ENCODE assay signal across 28 cellular contexts in the genomic region with DNA sequence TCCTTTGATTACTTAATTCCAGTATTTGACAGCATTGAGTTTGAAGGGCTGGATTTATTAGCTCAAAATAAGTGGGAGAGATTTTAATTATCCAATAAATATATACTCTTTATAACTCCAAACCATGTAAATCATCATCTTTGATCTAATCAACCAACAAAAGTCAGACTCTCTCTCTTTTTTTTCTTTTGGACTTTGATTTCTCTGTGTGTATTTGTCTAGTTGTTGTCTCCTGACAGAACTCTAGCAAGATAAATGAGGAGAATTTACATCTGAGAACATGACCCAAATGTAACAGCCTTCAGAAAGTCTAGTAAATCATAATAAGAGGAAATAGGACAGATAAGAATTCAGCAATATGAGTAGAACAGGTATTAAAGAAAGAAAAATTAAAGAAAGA.
"Had no signal": no experiment of that assay in that cellular context is flagged by ENCODE, and none has a peak within 500 bp of the region (broad histone marks: within the 10 kb centered on the region; RNA-seq: fewer than 3 reads in every experiment).

No MANE protein-coding gene starts in this region.

- DNase-seq: stimulated activated CD4-positive, alpha-beta T cell treated with anti-CD3 and anti-CD28 coated beads, Interleukin-2, amount 100 ng/mL, for 48 hours; stimulated activated CD4-positive, alpha-beta T cell treated with anti-CD3 and anti-CD28 coated beads, Interleukin-4, amount 100 ng/mL, for 1 hour; stimulated activated CD4-positive, alpha-beta T cell treated with anti-CD3 and anti-CD28 coated beads, Interleukin-4, amount 100 ng/mL, for 24 hours; stimulated activated CD4-positive, alpha-beta T cell treated with anti-CD3 and anti-CD28 coated beads, Interleukin-4, amount 100 ng/mL, for 4 hours; stimulated activated CD8-positive, alpha-beta memory T cell treated with anti-CD3 and anti-CD28 coated beads, Interleukin-4, amount 100 ng/mL, for 48 hours; stimulated activated naive B cell treated with anti-CD40 and anti-IgM and Interleukin-4, amounts not matched to agents 10 μg/mL and 1 μg/mL and 100 μg/mL, for 72 hours; stimulated activated naive CD4-positive, alpha-beta T cell; stimulated activated naive CD4-positive, alpha-beta T cell treated with Interleukin-2 at 50 U/mL for 16 hours; stimulated activated naive CD8-positive, alpha-beta T cell treated with anti-CD3 and anti-CD28 coated beads, Interleukin-15, amount 100 ng/mL, for 72 hours; stimulated activated naive CD8-positive, alpha-beta T cell treated with anti-CD3 and anti-CD28 coated beads, Interleukin-15, Interleukin-2, amounts not matched to agents 100 U/mL and 50 U/mL, for 24 hours; stomach; substantia nigra; testis; thyroid gland; tibial artery; transverse colon; trophoblast cell; upper lobe of left lung; upper lobe of right lung; uterus had no signal

- ATAC-seq: stimulated activated effector memory CD8-positive, alpha-beta T cell treated with anti-CD3 and anti-CD28 coated beads, Interleukin-12 subunit alpha, Interleukin-12 subunit beta, amount 100 ng/mL, for 72 hours; stimulated activated memory B cell treated with anti-CD40 and anti-IgM and Interleukin-4, amounts not matched to agents 10 μg/mL and 1 μg/mL and 100 μg/mL, for 72 hours; stimulated activated naive B cell treated with anti-CD40 and anti-IgM and Interleukin-4, amounts not matched to agents 10 μg/mL and 1 μg/mL and 100 μg/mL, for 72 hours; stimulated activated naive CD8-positive, alpha-beta T cell treated with anti-CD3 and anti-CD28 coated beads, Interleukin-15, amount 100 ng/mL, for 72 hours; stimulated activated naive CD8-positive, alpha-beta T cell treated with anti-CD3 and anti-CD28 coated beads, Interleukin-15, Interleukin-2, amounts not matched to agents 100 U/mL and 50 U/mL, for 24 hours; upper lobe of right lung had no signal

- H3K27ac ChIP-seq: stomach, suprapubic skin, testis, thoracic aorta, thyroid gland, tibial artery, tibial nerve, transverse colon, upper lobe of left lung, upper lobe of right lung, uterus, vagina had no signal

- H3K4me3 ChIP-seq: stomach, suprapubic skin, testis, thoracic aorta, thyroid gland, tibial artery, tibial nerve, transverse colon, upper lobe of left lung, upper lobe of right lung, uterus, vagina had no signal

- H3K4me1 ChIP-seq: stomach, suprapubic skin, testis, thyroid gland, tibial artery, tibial nerve, transverse colon, upper lobe of left lung, upper lobe of right lung, uterus, vagina had no signal

- H3K27me3 Mint-ChIP-seq: stimulated activated memory B cell treated with anti-CD40 and anti-IgM and Interleukin-4, amounts not matched to agents 10 μg/mL and 1 μg/mL and 100 μg/mL, for 72 hours; stimulated activated naive B cell treated with anti-CD40 and anti-IgM and Interleukin-4, amounts not matched to agents 10 μg/mL and 1 μg/mL and 100 μg/mL, for 72 hours; stimulated activated naive CD8-positive, alpha-beta T cell treated with anti-CD3 and anti-CD28 coated beads, Interleukin-15, amount 100 ng/mL, for 72 hours; stimulated activated naive CD8-positive, alpha-beta T cell treated with anti-CD3 and anti-CD28 coated beads, Interleukin-15, Interleukin-2, amounts not matched to agents 100 ng/mL and 50 ng/mL, for 24 hours had no signal

- H3K9me3 ChIP-seq: stomach, suprapubic skin, testis, thoracic aorta, thyroid gland, tibial artery, tibial nerve, transverse colon, upper lobe of left lung, upper lobe of right lung, uterus, vagina had no signal

- H3K36me3 Mint-ChIP-seq: stimulated activated effector memory CD8-positive, alpha-beta T cell treated with anti-CD3 and anti-CD28 coated beads, Interleukin-12 subunit alpha, Interleukin-12 subunit beta, amount 100 ng/mL, for 72 hours; stimulated activated memory B cell treated with anti-CD40 and anti-IgM and Interleukin-4, amounts not matched to agents 10 μg/mL and 1 μg/mL and 100 μg/mL, for 72 hours; stimulated activated naive B cell treated with anti-CD40 and anti-IgM and Interleukin-4, amounts not matched to agents 10 μg/mL and 1 μg/mL and 100 μg/mL, for 72 hours had no signal

- H3K4me1 Mint-ChIP-seq: stimulated activated effector memory CD8-positive, alpha-beta T cell treated with anti-CD3 and anti-CD28 coated beads, Interleukin-12 subunit alpha, Interleukin-12 subunit beta, amount 100 ng/mL, for 72 hours; stimulated activated memory B cell treated with anti-CD40 and anti-IgM and Interleukin-4, amounts not matched to agents 10 μg/mL and 1 μg/mL and 100 μg/mL, for 72 hours; stimulated activated naive B cell treated with anti-CD40 and anti-IgM and Interleukin-4, amounts not matched to agents 10 μg/mL and 1 μg/mL and 100 μg/mL, for 72 hours had no signal

- FAIRE-seq: urothelium cell line had no signal

- H3K27ac Mint-ChIP-seq: stimulated activated effector memory CD8-positive, alpha-beta T cell treated with anti-CD3 and anti-CD28 coated beads, Interleukin-12 subunit alpha, Interleukin-12 subunit beta, amount 100 ng/mL, for 72 hours; stimulated activated memory B cell treated with anti-CD40 and anti-IgM and Interleukin-4, amounts not matched to agents 10 μg/mL and 1 μg/mL and 100 μg/mL, for 72 hours; stimulated activated naive B cell treated with anti-CD40 and anti-IgM and Interleukin-4, amounts not matched to agents 10 μg/mL and 1 μg/mL and 100 μg/mL, for 72 hours; stimulated activated naive CD8-positive, alpha-beta T cell treated with anti-CD3 and anti-CD28 coated beads, Interleukin-15, amount 100 ng/mL, for 72 hours; stimulated activated naive CD8-positive, alpha-beta T cell treated with anti-CD3 and anti-CD28 coated beads, Interleukin-15, Interleukin-2, amounts not matched to agents 100 ng/mL and 50 ng/mL, for 24 hours had no signal

- H3K36me3 ChIP-seq: stomach, suprapubic skin, thoracic aorta, thyroid gland, tibial artery, tibial nerve, transverse colon, upper lobe of left lung, upper lobe of right lung, uterus, vagina had no signal

- H3K4me3 Mint-ChIP-seq: stimulated activated effector memory CD8-positive, alpha-beta T cell treated with anti-CD3 and anti-CD28 coated beads, Interleukin-12 subunit alpha, Interleukin-12 subunit beta, amount 100 ng/mL, for 72 hours; stimulated activated memory B cell treated with anti-CD40 and anti-IgM and Interleukin-4, amounts not matched to agents 10 μg/mL and 1 μg/mL and 100 μg/mL, for 72 hours; stimulated activated naive B cell treated with anti-CD40 and anti-IgM and Interleukin-4, amounts not matched to agents 10 μg/mL and 1 μg/mL and 100 μg/mL, for 72 hours; stimulated activated naive CD8-positive, alpha-beta T cell treated with anti-CD3 and anti-CD28 coated beads, Interleukin-15, amount 100 ng/mL, for 72 hours; stimulated activated naive CD8-positive, alpha-beta T cell treated with anti-CD3 and anti-CD28 coated beads, Interleukin-15, Interleukin-2, amounts not matched to agents 100 ng/mL and 50 ng/mL, for 24 hours had no signal

- H3K27me3 ChIP-seq: stomach, suprapubic skin, testis, thyroid gland, tibial artery, tibial nerve, transverse colon, upper lobe of left lung, upper lobe of right lung, uterus, vagina had no signal
